In the genomic region with DNA sequence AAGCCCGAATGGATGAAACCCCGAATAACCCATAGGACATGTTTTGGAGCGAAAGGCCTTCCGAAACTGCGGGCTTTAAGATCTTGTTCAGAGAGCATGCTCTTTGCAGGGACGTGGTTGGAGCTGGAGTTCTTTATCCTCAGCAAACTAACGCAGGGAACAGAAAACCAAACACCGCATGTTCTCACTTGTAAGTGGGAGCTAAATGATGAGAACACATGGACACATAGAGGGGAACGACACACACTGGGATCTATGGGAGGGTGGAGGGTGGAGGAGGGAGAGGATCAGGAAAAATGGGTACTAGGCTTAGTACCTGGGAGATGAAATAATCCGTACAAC, we compare ENCODE assay signal across 8 cellular contexts.
DNase-seq lines count a peak whose midpoint lies in the region; ATAC-seq, FAIRE-seq and TF ChIP-seq lines count a peak whose summit lies in the region.

No MANE protein-coding gene starts in this region.

- no peaks in the 10 kb centered on the region for H3K36me3 ChIP-seq in IMR-90 (ENCODE audit: control insufficient read depth, insufficient read depth, low read length)
- no peaks in the 10 kb centered on the region for H3K36me3 ChIP-seq in K562 (ENCODE audit: control insufficient read depth, insufficient read depth, low read length)

- H2AFZ ChIP-seq in IMR-90 (replicated peaks; ENCODE audit: low read length, poor library complexity) (peak overlapping the region; percentile 99), K562 (ENCODE audit: low read depth, low read length) (peak overlapping the region; percentile 91)

- H4K20me1 ChIP-seq in IMR-90 (ENCODE audit: insufficient read depth, low read length) (no peaks in the 10 kb centered on the region; the same call in 1 of the 2 replicates), K562 (replicated peaks; ENCODE audit: control insufficient read depth, insufficient read depth, low read length) (no peaks in the 10 kb centered on the region)

- intact Hi-C loops in IMR-90 (cut with micrococcal nuclease) (loop anchor here (2.0 to 10.0 kb wide), 2 partner anchors 308 to 346 kb away; no protein-coding TSS in a partner anchor), K562 (cut with micrococcal nuclease) (no loop called here)

- no peak overlapping the region for H3K23ac ChIP-seq in IMR-90 (ENCODE audit: low read depth, low read length)

- dilution Hi-C loops in IMR-90 (cut with HindIII; ENCODE audit: low sequenced_read_pairs, unreplicated experiment) = no loop called here

- H3K9me3 ChIP-seq in IMR-90 (ENCODE audit: control insufficient read depth, insufficient read depth, low read length) = no peaks in the 10 kb centered on the region
- no peaks in the 10 kb centered on the region for H3K9me3 ChIP-seq in K562 (replicated peaks; ENCODE audit: control insufficient read depth, insufficient read depth, low read depth, low read length)

- in situ Hi-C loops in IMR-90 (cut with MboI; ENCODE audit: low sequenced_read_pairs) = no loop called here
- in situ Hi-C loops in K562 (cut with MboI) = no loop called here

- TF ChIP-seq CTCF in IMR-90 (conservative IDR thresholded peaks at IDR 0.05; ENCODE audit: low read depth, low read length) (no peak), K562 (IDR thresholded peaks at IDR 0.05 in 2 of 3, conservative IDR thresholded peaks at IDR 0.05 in 1 of 3; ENCODE audit: insufficient read depth in 2 of 3, low read depth in 1 of 3, low read length in 3 of 3) (no peak)

- peak overlapping the region; percentile 19 to 76; a peak in 3 of 4 replicates for H4K8ac ChIP-seq in IMR-90 (ENCODE audit: low read depth in 2 of 2, low read length in 2 of 2)

- no peak overlapping the region for H2BK120ac ChIP-seq in IMR-90 (ENCODE audit: low read depth, low read length)

- WGBS in IMR-90 (ENCODE audit: extremely low coverage in 2 of 2, insufficient read length in 1 of 2), 2 experiments = 0% methylated on average over 1 of the region's 10 CpGs; no CpG with 5 or more reads in 1 of the 2 experiments
- WGBS in K562 (ENCODE audit: insufficient coverage, low coverage, missing lambda C conversion rate) = 14% methylated on average over 10 of the region's 10 CpGs

- H3K4me2 ChIP-seq in IMR-90 (ENCODE audit: low read depth, low read length) (peak overlapping the region; percentile 75), K562 (ENCODE audit: insufficient read depth, low read length) (peak overlapping the region; percentile 80)

- no peak overlapping the region for H2BK20ac ChIP-seq in IMR-90 (ENCODE audit: low read depth, low read length)

- TF ChIP-seq POLR2A in IMR-90 (IDR thresholded peaks at IDR 0.05; ENCODE audit: low read depth, low read length) (no peak), K562 (conservative IDR thresholded peaks at IDR 0.05) (no peak), GM12891 (IDR thresholded peaks at IDR 0.05; ENCODE audit: low read depth, low read length) (no peak)

- no peak overlapping the region for H2AK9ac ChIP-seq in IMR-90 (replicated peaks; ENCODE audit: low read depth, low read length, poor library complexity)

- DNase-seq in IMR-90 = no peak
- no peak for DNase-seq in K562 (ENCODE audit: extremely low read depth in 1 of 4, low spot score in 3 of 4)
- DNase-seq in left lobe of liver (ENCODE audit: low spot score) = peak; percentile 46
- DNase-seq in DMS114 treated with DMSO at 0.1 percent for 48 hours (lab: John Stamatoyannopoulos, UW; ENCODE audit: unreplicated experiment) = no peak
- no peak for DNase-seq in GM12891 (ENCODE audit: insufficient read length, low spot score)

- FAIRE-seq in K562 (lab: Jason Lieb, UNC) (peak; percentile 19), GM12891 (lab: Jason Lieb, UNC) (no peak)

- H3K9ac ChIP-seq in IMR-90 (ENCODE audit: low read depth, low read length) (peak overlapping the region; percentile 44), K562 (ENCODE audit: insufficient read depth in 1 of 2, low read depth in 2 of 2, low read length in 2 of 2) (peak overlapping the region; percentile 65 to 91; a peak in 3 of 4 replicates)

- no peaks in the 10 kb centered on the region for H3K79me1 ChIP-seq in IMR-90 (ENCODE audit: low read depth in 1 of 2, low read length in 2 of 2)

- H3K56ac ChIP-seq in IMR-90 (ENCODE audit: extremely low read depth, insufficient read depth, low read length) = no peak overlapping the region

- H2BK5ac ChIP-seq in IMR-90 (ENCODE audit: low read depth, low read length, poor library complexity, severe bottlenecking) = peak overlapping the region; percentile 72

- CTCF ChIA-PET in IMR-90 (lab: Yijun Ruan, JAX) (interaction anchor here (1.2 kb wide), 1 partner anchor 12 kb away, joined by 4 read pairs; no protein-coding TSS in a partner anchor), K562 (lab: Yijun Ruan, JAX; ENCODE audit: low intra/inter-chr PET ratio) (no interaction called here)

- peak overlapping the region; percentile 33; the same call in 1 of the 2 replicates for H3K4ac ChIP-seq in IMR-90 (ENCODE audit: low read depth, low read length)

- no peak overlapping the region for H2BK15ac ChIP-seq in IMR-90 (ENCODE audit: low read depth, low read length)

- H4K91ac ChIP-seq in IMR-90 (ENCODE audit: insufficient read depth, low read depth, low read length) = no peak overlapping the region; the same call in 1 of the 2 replicates

- H3K9me1 ChIP-seq in IMR-90 (ENCODE audit: insufficient read depth, low read length) = no peaks in the 10 kb centered on the region
- H3K9me1 ChIP-seq in K562 (ENCODE audit: control insufficient read depth, insufficient read depth, low read length) = peaks cover 2% of the 10 kb centered on the region

- H3K79me2 ChIP-seq in K562 (ENCODE audit: control insufficient read depth, insufficient read depth, low read length) = no peaks in the 10 kb centered on the region

- H3K4me3 ChIP-seq in IMR-90 (ENCODE audit: insufficient read depth, low read depth, low read length) (peak overlapping the region; percentile 63), K562 (peak overlapping the region; percentile 56)

- peak overlapping the region; percentile 5; the same call in 1 of the 2 replicates for H3K14ac ChIP-seq in IMR-90 (replicated peaks; ENCODE audit: low read depth, low read length)

- H3K4me1 ChIP-seq in IMR-90 (ENCODE audit: control insufficient read depth, insufficient read depth, low read length) (peaks cover 6% of the 10 kb centered on the region), K562 (replicated peaks in 1 of 2; ENCODE audit: control insufficient read depth in 2 of 2, insufficient read depth in 2 of 2, low read length in 2 of 2) (peaks cover 0 to 4% of the 10 kb centered on the region in 2 experiments; a peak in 3 of 5 replicates)

- H3K27ac ChIP-seq in IMR-90 (ENCODE audit: insufficient read depth, low read length) (peak overlapping the region; percentile 62), K562 (ENCODE audit: extremely low read depth, low read depth, low read length) (peak overlapping the region; percentile 60; the same call in 2 of the 3 replicates), temporal lobe (ENCODE audit: low read depth, low read length) (peak overlapping the region; percentile 86)

- POLR2A ChIA-PET in IMR-90 (lab: Charles Lee; ENCODE audit: unreplicated experiment) = no interaction called here
- POLR2A ChIA-PET in K562 (lab: Yijun Ruan, JAX) = no interaction called here

- TF ChIP-seq EP300 in K562 (IDR thresholded peaks at IDR 0.05; ENCODE audit: low read length) = no peak

- H3K27me3 ChIP-seq in IMR-90 (ENCODE audit: control insufficient read depth, insufficient read depth, low read length) = no peaks in the 10 kb centered on the region
- no peaks in the 10 kb centered on the region for H3K27me3 ChIP-seq in K562 (ENCODE audit: control insufficient read depth in 2 of 2, insufficient read depth in 2 of 2, low read length in 2 of 2)

- ATAC-seq in GM18517 (IDR thresholded peaks at IDR 0.05; ENCODE audit: unreplicated experiment) (peak; percentile 3), IMR-90 (ENCODE audit: low read depth) (peak; percentile 1; the same call in 1 of the 2 replicates), K562 (peak; percentile 22), left lobe of liver (peak; percentile 52), HG03439 (IDR thresholded peaks at IDR 0.05; ENCODE audit: unreplicated experiment) (no peak)

- H3K18ac ChIP-seq in IMR-90 (ENCODE audit: low read depth, low read length) = peak overlapping the region; percentile 4; the same call in 1 of the 2 replicates

- H2AK5ac ChIP-seq in IMR-90 (ENCODE audit: low read depth, low read length) = no peak overlapping the region

- TF ChIP-seq RAD21 in IMR-90 (IDR thresholded peaks at IDR 0.05; ENCODE audit: low read length) (no peak), K562 (CRISPR knock-in tag; conservative IDR thresholded peaks at IDR 0.05 in 1 of 2, IDR thresholded peaks at IDR 0.05 in 1 of 2) (no peak)

- peak overlapping the region; percentile 16; the same call in 1 of the 2 replicates for H4K5ac ChIP-seq in IMR-90 (ENCODE audit: low read depth, low read length)

- BruUV-seq in IMR-90 (replicated peaks; lab: Mats Ljungman, UMichigan) (no TSS peak), K562 (replicated peaks; lab: Mats Ljungman, UMichigan) (no TSS peak)

TF ChIP-seq in K562, 482 proteins besides CTCF, POLR2A, EP300 and RAD21 (continues in another document):
- no peak for TF ChIP-seq CBX8 (IDR thresholded peaks at IDR 0.05; ENCODE audit: borderline replicate concordance, extremely low read depth, low read depth, low read length, poor library complexity, severe bottlenecking)
- TF ChIP-seq SREBF1 (IDR thresholded peaks at IDR 0.05; ENCODE audit: borderline replicate concordance, low read depth, low read length) = no peak
- no peak for TF ChIP-seq POLR2H (tag; IDR thresholded peaks at IDR 0.05; ENCODE audit: low read depth)

TF ChIP-seq in GM12891, 5 proteins besides CTCF, POLR2A, EP300 and RAD21:
- no peak for TF ChIP-seq PAX5 (IDR thresholded peaks at IDR 0.05; ENCODE audit: insufficient read depth, low read length, severe bottlenecking)
- no peak for TF ChIP-seq SPI1 (IDR thresholded peaks at IDR 0.05; ENCODE audit: low read depth, low read length)
- no peak for TF ChIP-seq POU2F2 (IDR thresholded peaks at IDR 0.05; ENCODE audit: low read depth, low read length)
- TF ChIP-seq TAF1 (IDR thresholded peaks at IDR 0.05; ENCODE audit: low read depth, low read length) = no peak
- TF ChIP-seq POLR2AphosphoS5 (IDR thresholded peaks at IDR 0.05; ENCODE audit: low read depth, low read length) = no peak
